8 cellular contexts compared by ENCODE assay signal in genomic region chr3:42159706-42160472, GRCh38.
DNase-seq lines count a peak whose midpoint lies in the region; ATAC-seq and TF ChIP-seq lines count a peak whose summit lies in the region.

No MANE protein-coding gene starts in this region.

- intact Hi-C loops in dorsolateral prefrontal cortex (cut with DNase I) (no loop called here), upper lobe of right lung (cut with DNase I) (no loop called here)

- H3K27ac ChIP-seq in dorsolateral prefrontal cortex (peak overlapping the region in 27 of 59 donors; percentile 4 to 62 (median 31)), mesodermal cell (ENCODE audit: low read depth, low read length, severe bottlenecking) (peak overlapping the region; percentile 68), upper lobe of right lung (peak overlapping the region; percentile 70)

- H3K9me3 ChIP-seq in mesodermal cell (ENCODE audit: control insufficient read depth, low read length) (no peaks in the 10 kb centered on the region), upper lobe of right lung (no peaks in the 10 kb centered on the region)

- H3K36me3 ChIP-seq in mesodermal cell (ENCODE audit: control insufficient read depth, insufficient read depth, low read length) (no peaks in the 10 kb centered on the region), upper lobe of right lung (no peaks in the 10 kb centered on the region)

- no peaks in the 10 kb centered on the region for H3K27me3 ChIP-seq in dorsolateral prefrontal cortex
- no peaks in the 10 kb centered on the region for H3K27me3 ChIP-seq in upper lobe of right lung

- TF ChIP-seq CTCF in dorsolateral prefrontal cortex (IDR thresholded peaks at IDR 0.05 in 54 of 56, conservative IDR thresholded peaks at IDR 0.05 in 2 of 56; ENCODE audit: low read depth in 1 of 56, partially characterized antibody in 56 of 56) (no peak), upper lobe of right lung (IDR thresholded peaks at IDR 0.05) (no peak)

- H3K4me3 ChIP-seq in dorsolateral prefrontal cortex (peak overlapping the region in 35 of 59 donors; percentile 1 to 52 (median 24)), mesodermal cell (ENCODE audit: extremely low read depth, insufficient read depth, low read length, poor library complexity, severe bottlenecking) (peak overlapping the region; percentile 29), upper lobe of right lung (peak overlapping the region; percentile 35)

- WGBS in mesodermal cell (ENCODE audit: insufficient coverage in 2 of 2), 2 experiments = 11 to 12% methylated on average over 5 to 9 of the region's 16 CpGs

- H3K4me1 ChIP-seq in mesodermal cell (ENCODE audit: control insufficient read depth, insufficient read depth, low read length, poor library complexity, severe bottlenecking) = peaks cover 9% of the 10 kb centered on the region
- peaks cover 50% of the 10 kb centered on the region for H3K4me1 ChIP-seq in upper lobe of right lung

- ATAC-seq in HG03175 (IDR thresholded peaks at IDR 0.05; ENCODE audit: unreplicated experiment) (peak; percentile 75), upper lobe of right lung (peak; percentile 98)

- peak; percentile 0 to 3 for DNase-seq in stimulated activated CD4-positive, alpha-beta T cell treated with anti-CD3 and anti-CD28 coated beads, Interleukin-12 subunit alpha, Interleukin-12 subunit beta, amount 100 ng/mL, for 24 hours (ENCODE audit: low read depth in 2 of 2)
- DNase-seq in stimulated activated CD4-positive, alpha-beta T cell treated with anti-CD3 and anti-CD28 coated beads, Interleukin-2, amount 100 ng/mL, for 48 hours = no peak
- DNase-seq in T follicular helper cell (ENCODE audit: low read depth) (peak; percentile 5), dorsolateral prefrontal cortex (no peak), upper lobe of right lung (peak; percentile 92), hippocampal formation (lab: John Stamatoyannopoulos, UW) (no peak)

Comparison
In these comparisons a context has a peak if more than half of its experiments do, and no peak if none do; other contexts are left out.
1. DNase-seq: peak in stimulated activated CD4-positive, alpha-beta T cell treated with anti-CD3 and anti-CD28 coated beads, Interleukin-12 subunit alpha, Interleukin-12 subunit beta, amount 100 ng/mL, for 24 hours (2 of 2), T follicular helper cell (single experiment) and upper lobe of right lung (single experiment); none in stimulated activated CD4-positive, alpha-beta T cell treated with anti-CD3 and anti-CD28 coated beads, Interleukin-2, amount 100 ng/mL, for 48 hours (0 of 2), dorsolateral prefrontal cortex (0 of 10) and hippocampal formation (0 of 2).
2. Peak in every context shown above with its lines, with median percentiles within 50 percentile points of each other: H3K4me3 ChIP-seq.